In genomic region chr17:43994272-43995149, GRCh38 we compare ENCODE assay signal across 8 cellular contexts. TPM values are rescaled to one million over a fixed set of nuclear protein-coding genes. Genes with fewer than 3 reads are reported as not detected.
DNase-seq lines count a peak whose midpoint lies in the region; ATAC-seq lines count a peak whose summit lies in the region.

No MANE protein-coding gene starts in this region.

- DNase-seq in Caki2 (ENCODE audit: low read depth) (peak; percentile 23), HUDEP-2 (lab: John Stamatoyannopoulos, UW; ENCODE audit: unreplicated experiment in 76 of 76) (peak in 49 of 76 experiments; percentile 6 to 70 (median 38)), T follicular helper cell (ENCODE audit: low read depth) (peak; percentile 48), amniotic stem cell (lab: John Stamatoyannopoulos, UW) (peak; percentile 24), right cardiac atrium (peak; percentile 73 to 89 (median 81))

- H3K4me3 ChIP-seq in right cardiac atrium (ENCODE audit: low read length) (peak overlapping the region; percentile 8), rectal smooth muscle tissue (ENCODE audit: low read length) (peak overlapping the region; percentile 26)

- H3K9me3 ChIP-seq in right cardiac atrium (ENCODE audit: control insufficient read depth, low read length), result no peaks in the 10 kb centered on the region

- intact Hi-C loops in right cardiac atrium (cut with DNase I), result loop anchor here in 3 of 4 donors (2.0 to 5.0 kb wide), 2 partner anchors 50 to 52 kb away; partner anchors contain the start of gene PPY (in 2 of the 3)

- ATAC-seq in right cardiac atrium, result peak; percentile 90 to 92
- ATAC-seq in GM19324 (IDR thresholded peaks at IDR 0.05; ENCODE audit: low FRiP score, unreplicated experiment), result no peak
- no peak for ATAC-seq in HG03354 (IDR thresholded peaks at IDR 0.05; ENCODE audit: poor library complexity, severe bottlenecking, unreplicated experiment)

- H3K27me3 ChIP-seq in right cardiac atrium (ENCODE audit: control insufficient read depth, insufficient read depth) (no peaks in the 10 kb centered on the region), rectal smooth muscle tissue (ENCODE audit: control insufficient read depth, insufficient read depth, low read length) (peaks cover 3% of the 10 kb centered on the region)

- H3K27ac ChIP-seq in right cardiac atrium (ENCODE audit: low read length), result no peak overlapping the region
- no peak overlapping the region for H3K27ac ChIP-seq in rectal smooth muscle tissue (ENCODE audit: low read depth, low read length)

- in situ Hi-C loops in Caki2 (cut with HindIII; ENCODE audit: low pct_unique_long_range_greater_than_20kb, low sequenced_read_pairs), result no loop called here

- 9% methylated on average over 52 of the region's 52 CpGs for WGBS in right cardiac atrium

- H3K36me3 ChIP-seq in rectal smooth muscle tissue (ENCODE audit: control insufficient read depth, insufficient read depth, low read length), result no peaks in the 10 kb centered on the region

- no peaks in the 10 kb centered on the region for H3K4me1 ChIP-seq in right cardiac atrium (ENCODE audit: control insufficient read depth, insufficient read depth, low read length)
- H3K4me1 ChIP-seq in rectal smooth muscle tissue (ENCODE audit: control insufficient read depth, insufficient read depth, low read length), result no peaks in the 10 kb centered on the region

- H3K9ac ChIP-seq in rectal smooth muscle tissue (ENCODE audit: low read length), result no peak overlapping the region

RNA-seq across cellular contexts. Expression of gene NAGS, which starts 9.9 kb away (rescaled TPM):
- total RNA-seq in Caki2 (2014; rRNA removed; shearing (Covaris generic); ENCODE audit: low replicate concordance), result 1.5 and 3.0 TPM in 2 replicates
- total RNA-seq in right cardiac atrium, result 1 to 10 TPM; 1.2 to 4.0 (median 2.3) TPM
- 1.8 TPM for polyA plus RNA-seq in right cardiac atrium

RNA-seq across cellular contexts. Expression of gene TMEM101, which starts 20.3 kb away (rescaled TPM):
- 98.2 and 101 TPM in 2 replicates for total RNA-seq in Caki2 (2014; rRNA removed; shearing (Covaris generic); ENCODE audit: low replicate concordance)
- total RNA-seq in right cardiac atrium, result 10 to 100 TPM; 13.7 to 21.1 (median 19.3) TPM
- 19.8 TPM for polyA plus RNA-seq in right cardiac atrium

RNA-seq across cellular contexts. Expression of gene PYY, which starts 40.8 kb away (rescaled TPM):
- total RNA-seq in Caki2 (2014; rRNA removed; shearing (Covaris generic); ENCODE audit: low replicate concordance), result not detected in 2 replicates
- total RNA-seq in right cardiac atrium, result not detected
- not detected for polyA plus RNA-seq in right cardiac atrium

RNA-seq across cellular contexts. Expression of gene PPY, which starts 52.2 kb away (rescaled TPM):
- total RNA-seq in Caki2 (2014; rRNA removed; shearing (Covaris generic); ENCODE audit: low replicate concordance), result not detected in 2 replicates
- not detected for total RNA-seq in right cardiac atrium
- polyA plus RNA-seq in right cardiac atrium, result not detected

Comparison
In these comparisons a context has a peak if more than half of its experiments do, and no peak if none do; other contexts are left out.
1. DNase-seq: peak in every context shown above with its lines; median percentile 81 in right cardiac atrium; 48 in T follicular helper cell; 38 in HUDEP-2; 24 in amniotic stem cell; 23 in Caki2.
2. ATAC-seq: peak in right cardiac atrium (2 of 2); none in GM19324 (single experiment) and HG03354 (single experiment).